Comparison of ENCODE assay signal across 11 cellular contexts in the genomic region with DNA sequence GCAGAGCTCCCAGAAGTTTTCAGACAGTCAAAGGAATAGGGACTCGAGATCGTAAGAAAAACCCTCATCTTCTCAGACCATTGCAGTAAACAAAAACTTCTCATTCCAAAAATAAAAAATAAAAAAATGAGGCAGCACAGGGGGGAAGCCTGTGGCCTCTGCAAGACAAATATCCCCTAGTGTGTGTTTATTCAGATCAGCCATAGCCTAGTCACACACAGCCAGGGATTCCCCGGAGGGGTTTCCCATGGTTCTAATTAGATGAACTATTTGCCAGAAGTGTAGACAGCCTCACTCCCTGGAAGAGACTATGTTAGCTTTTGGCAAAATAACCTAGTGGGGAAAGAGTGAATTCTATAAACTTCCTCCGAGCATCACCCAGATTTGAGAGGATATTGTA.
DNase-seq lines count a peak whose midpoint lies in the region; ATAC-seq and TF ChIP-seq lines count a peak whose summit lies in the region.
"Had no signal": no experiment of that assay in that cellular context is flagged by ENCODE, and none has a peak within 500 bp of the region (broad histone marks: within the 10 kb centered on the region; RNA-seq: fewer than 3 reads in every experiment).

No MANE protein-coding gene starts in this region.

- no peaks in the 10 kb centered on the region for H3K27me3 ChIP-seq in endodermal cell (ENCODE audit: control insufficient read depth, insufficient read depth, low read length, poor library complexity, severe bottlenecking)

- no peak for TF ChIP-seq CTCF in endodermal cell (conservative IDR thresholded peaks at IDR 0.05)

- H3K4me3 ChIP-seq in endodermal cell (ENCODE audit: low read length), result no peak overlapping the region

- peak overlapping the region; percentile 12 for H3K27ac Mint-ChIP-seq in activated T-helper 2 cell treated with anti-CD3 and anti-CD28 coated beads, Interferon-gamma antibody, Interleukin-2, Interleukin-4, amounts not matched to agents 10 μg/mL and 5 μg/mL and 100 μg/mL, durations not matched to agents 14 hours and 24 hours and 36 hours
- H3K27ac Mint-ChIP-seq in endodermal cell, result no peak overlapping the region

- no peaks in the 10 kb centered on the region for H3K9me3 Mint-ChIP-seq in activated T-helper 2 cell treated with anti-CD3 and anti-CD28 coated beads, Interferon-gamma antibody, Interleukin-2, Interleukin-4, amounts not matched to agents 10 μg/mL and 5 μg/mL and 100 μg/mL, durations not matched to agents 14 hours and 24 hours and 36 hours
- no peaks in the 10 kb centered on the region for H3K9me3 Mint-ChIP-seq in endodermal cell

- H3K4me3 Mint-ChIP-seq in activated T-helper 2 cell treated with anti-CD3 and anti-CD28 coated beads, Interferon-gamma antibody, Interleukin-2, Interleukin-4, amounts not matched to agents 10 μg/mL and 5 μg/mL and 100 μg/mL, durations not matched to agents 14 hours and 24 hours and 36 hours (ENCODE audit: low read depth), result no peak overlapping the region
- no peak overlapping the region for H3K4me3 Mint-ChIP-seq in endodermal cell

- H3K4me1 ChIP-seq in endodermal cell (ENCODE audit: control insufficient read depth, insufficient read depth, low read length), result peaks cover 17% of the 10 kb centered on the region

- DNase-seq in activated CD4-positive, CD25-positive, alpha-beta regulatory T cell (lab: John Stamatoyannopoulos, UW), result no peak
- no peak for DNase-seq in activated T-helper 2 cell treated with anti-CD3 and anti-CD28 coated beads, Interferon-gamma antibody, Interleukin-2, Interleukin-4, amounts not matched to agents 10 μg/mL and 5 μg/mL and 100 μg/mL, durations not matched to agents 14 hours and 24 hours and 36 hours (ENCODE audit: low spot score)
- DNase-seq in endodermal cell, result no peak
- DNase-seq in NCI-H1694 (lab: John Stamatoyannopoulos, UW), result no peak
- no peak for DNase-seq in activated CD8-positive, alpha-beta memory T cell treated with anti-CD3 and anti-CD28 coated beads, Interleukin-2, amount 50 U/mL, for 48 hours
- DNase-seq: 8988T, NCI-H1092 treated with DMSO at 0.1 percent for 48 hours, T1000 had no signal

- 94% methylated on average over 4 of the region's 4 CpGs; no CpG with 5 or more reads in 1 of the 2 experiments for WGBS in endodermal cell (ENCODE audit: insufficient coverage in 1 of 2, insufficient read length in 1 of 2), 2 experiments

- H3K27me3 Mint-ChIP-seq in activated T-helper 2 cell treated with anti-CD3 and anti-CD28 coated beads, Interferon-gamma antibody, Interleukin-2, Interleukin-4, amounts not matched to agents 10 μg/mL and 5 μg/mL and 100 μg/mL, durations not matched to agents 14 hours and 24 hours and 36 hours (ENCODE audit: low read depth), result no peaks in the 10 kb centered on the region
- H3K27me3 Mint-ChIP-seq in endodermal cell (ENCODE audit: insufficient read depth), result no peaks in the 10 kb centered on the region

- H3K4me1 Mint-ChIP-seq in activated T-helper 2 cell treated with anti-CD3 and anti-CD28 coated beads, Interferon-gamma antibody, Interleukin-2, Interleukin-4, amounts not matched to agents 10 μg/mL and 5 μg/mL and 100 μg/mL, durations not matched to agents 14 hours and 24 hours and 36 hours (ENCODE audit: low read depth), result peaks cover 75% of the 10 kb centered on the region
- peaks cover 33% of the 10 kb centered on the region for H3K4me1 Mint-ChIP-seq in endodermal cell

- no peaks in the 10 kb centered on the region for H3K9me3 ChIP-seq in endodermal cell (ENCODE audit: control insufficient read depth, low read length)

- H3K36me3 ChIP-seq in endodermal cell (ENCODE audit: control insufficient read depth, insufficient read depth, low read length), result no peaks in the 10 kb centered on the region

- no peak overlapping the region for H3K9ac ChIP-seq in endodermal cell (ENCODE audit: extremely low read depth, low read length, poor library complexity, severe bottlenecking)

- H3K36me3 Mint-ChIP-seq in activated T-helper 2 cell treated with anti-CD3 and anti-CD28 coated beads, Interferon-gamma antibody, Interleukin-2, Interleukin-4, amounts not matched to agents 10 μg/mL and 5 μg/mL and 100 μg/mL, durations not matched to agents 14 hours and 24 hours and 36 hours (ENCODE audit: low read depth), result peaks cover 4% of the 10 kb centered on the region
- no peaks in the 10 kb centered on the region for H3K36me3 Mint-ChIP-seq in endodermal cell (ENCODE audit: low read depth)

- no peak overlapping the region for H3K27ac ChIP-seq in endodermal cell (ENCODE audit: low read depth, low read length)

- ATAC-seq in activated CD4-positive, CD25-positive, alpha-beta regulatory T cell treated with anti-CD3 and anti-CD28 coated beads, Interleukin-2, amount 50 U/mL, for 24 hours, result peak; percentile 52 to 70
- ATAC-seq in GM19372 (IDR thresholded peaks at IDR 0.05; ENCODE audit: low read depth, unreplicated experiment) (peak; percentile 42), HG03064 (IDR thresholded peaks at IDR 0.05; ENCODE audit: low read depth, unreplicated experiment) (peak; percentile 32)

- intact Hi-C loops in activated T-helper 2 cell treated with anti-CD3 and anti-CD28 coated beads, Interferon-gamma antibody, Interleukin-2, Interleukin-4, amounts not matched to agents 10 μg/mL and 5 μg/mL and 100 μg/mL, durations not matched to agents 14 hours and 24 hours and 36 hours (cut with micrococcal nuclease), result no loop called here
